In the genomic region with DNA sequence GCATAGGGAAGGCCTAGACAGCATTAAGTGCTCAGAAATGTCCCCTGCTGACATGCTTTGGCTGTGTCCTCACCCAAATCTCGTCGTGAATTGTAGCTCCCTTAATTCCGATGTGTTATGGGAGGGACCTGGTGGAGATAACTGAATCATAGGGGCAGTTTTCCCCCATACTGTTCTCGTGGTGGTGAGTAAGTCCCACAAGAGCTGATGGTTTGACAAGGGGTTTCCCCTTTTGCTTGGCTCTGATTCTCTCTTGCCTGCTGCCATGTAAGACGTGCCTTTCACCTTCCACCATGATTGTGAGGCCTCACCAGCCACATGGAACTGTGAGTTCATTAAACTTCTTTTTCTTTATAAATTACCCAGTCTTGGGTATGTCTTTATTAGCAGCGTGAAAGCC, we compare ENCODE assay signal across 21 cellular contexts.
DNase-seq lines count a peak whose midpoint lies in the region; ATAC-seq and TF ChIP-seq lines count a peak whose summit lies in the region.
"Had no signal": no experiment of that assay in that cellular context is flagged by ENCODE, and none has a peak within 500 bp of the region (broad histone marks: within the 10 kb centered on the region; RNA-seq: fewer than 3 reads in every experiment).

No MANE protein-coding gene starts in this region.

- no peak for ATAC-seq in right cardiac atrium
- ATAC-seq in left lung: no peak
- ATAC-seq: HepG2, Right ventricle myocardium inferior had no signal

- H3K9me3 ChIP-seq in right cardiac atrium (ENCODE audit: control insufficient read depth, low read length) (no peaks in the 10 kb centered on the region), left lung (no peaks in the 10 kb centered on the region)
- H3K9me3 ChIP-seq: SJCRH30 had no signal

- no peaks in the 10 kb centered on the region for H3K4me1 ChIP-seq in right cardiac atrium (ENCODE audit: control insufficient read depth, insufficient read depth, low read length)
- H3K4me1 ChIP-seq in left lung: peaks cover 0 to 12% of the 10 kb centered on the region in 2 donors
- H3K4me1 ChIP-seq: SJCRH30 had no signal

- intact Hi-C loops in right cardiac atrium (cut with DNase I): no loop called here
- intact Hi-C loops in left lung (cut with DNase I): no loop called here

- no peak overlapping the region for H3K4me3 ChIP-seq in right cardiac atrium (ENCODE audit: low read length)
- no peak overlapping the region for H3K4me3 ChIP-seq in left lung
- H3K4me3 ChIP-seq: PC-9, SJCRH30 had no signal

- TF ChIP-seq CTCF in left lung (IDR thresholded peaks at IDR 0.05): no peak

- peaks cover 0 to 42% of the 10 kb centered on the region in 2 donors for H3K36me3 ChIP-seq in left lung

- no peak overlapping the region for H3K27ac ChIP-seq in right cardiac atrium (ENCODE audit: low read length)
- H3K27ac ChIP-seq in left lung: no peak overlapping the region
- H3K27ac ChIP-seq: PC-9, SJCRH30 had no signal

- DNase-seq in activated CD4-positive, alpha-beta T cell treated with anti-CD3 and anti-CD28 coated beads for 48 hours: peak; percentile 10
- DNase-seq in activated CD4-positive, alpha-beta T cell treated with anti-CD3 and anti-CD28 coated beads, Interleukin-2, amount 50 U/mL, for 1 hour: no peak
- peak; percentile 9 for DNase-seq in stimulated activated CD4-positive, alpha-beta T cell treated with anti-CD3 and anti-CD28 coated beads, Interleukin-15, amount 100 ng/mL, for 24 hours
- DNase-seq in stimulated activated CD4-positive, alpha-beta T cell treated with anti-CD3 and anti-CD28 coated beads, Interleukin-2, amount 100 ng/mL, for 24 hours: no peak
- DNase-seq in kidney tubule cell (ENCODE audit: low spot score): peak; percentile 33
- no peak for DNase-seq in right cardiac atrium
- DNase-seq in left lung: no peak
- DNase-seq in HPDE6-E6E7 (ENCODE audit: extremely low spot score): no peak
- DNase-seq: 8988T, Calu3, DMS79 treated with DMSO at 0.1 percent for 48 hours, KBM-7, MM.1S, NCI-H1694, NCI-H2081, NCI-H2227 treated with DMSO at 0.1 percent for 48 hours, NCI-H526 treated with DMSO at 0.1 percent for 48 hours, PC-9, SJCRH30 had no signal

- H3K27me3 ChIP-seq in right cardiac atrium (ENCODE audit: control insufficient read depth, insufficient read depth) (no peaks in the 10 kb centered on the region), left lung (no peaks in the 10 kb centered on the region)
- H3K27me3 ChIP-seq: SJCRH30 had no signal

- 86% methylated on average over 6 of the region's 6 CpGs for WGBS in right cardiac atrium

Comparison
In these comparisons a context has a peak if more than half of its experiments do, and no peak if none do; other contexts are left out.
1. DNase-seq: peak in activated CD4-positive, alpha-beta T cell treated with anti-CD3 and anti-CD28 coated beads for 48 hours (single experiment), stimulated activated CD4-positive, alpha-beta T cell treated with anti-CD3 and anti-CD28 coated beads, Interleukin-15, amount 100 ng/mL, for 24 hours (single experiment) and kidney tubule cell (single experiment); none in activated CD4-positive, alpha-beta T cell treated with anti-CD3 and anti-CD28 coated beads, Interleukin-2, amount 50 U/mL, for 1 hour (single experiment), stimulated activated CD4-positive, alpha-beta T cell treated with anti-CD3 and anti-CD28 coated beads, Interleukin-2, amount 100 ng/mL, for 24 hours (0 of 2), right cardiac atrium (0 of 3), left lung (0 of 2) and HPDE6-E6E7 (single experiment).